ENCODE assay signal across 13 cellular contexts in the genomic region with DNA sequence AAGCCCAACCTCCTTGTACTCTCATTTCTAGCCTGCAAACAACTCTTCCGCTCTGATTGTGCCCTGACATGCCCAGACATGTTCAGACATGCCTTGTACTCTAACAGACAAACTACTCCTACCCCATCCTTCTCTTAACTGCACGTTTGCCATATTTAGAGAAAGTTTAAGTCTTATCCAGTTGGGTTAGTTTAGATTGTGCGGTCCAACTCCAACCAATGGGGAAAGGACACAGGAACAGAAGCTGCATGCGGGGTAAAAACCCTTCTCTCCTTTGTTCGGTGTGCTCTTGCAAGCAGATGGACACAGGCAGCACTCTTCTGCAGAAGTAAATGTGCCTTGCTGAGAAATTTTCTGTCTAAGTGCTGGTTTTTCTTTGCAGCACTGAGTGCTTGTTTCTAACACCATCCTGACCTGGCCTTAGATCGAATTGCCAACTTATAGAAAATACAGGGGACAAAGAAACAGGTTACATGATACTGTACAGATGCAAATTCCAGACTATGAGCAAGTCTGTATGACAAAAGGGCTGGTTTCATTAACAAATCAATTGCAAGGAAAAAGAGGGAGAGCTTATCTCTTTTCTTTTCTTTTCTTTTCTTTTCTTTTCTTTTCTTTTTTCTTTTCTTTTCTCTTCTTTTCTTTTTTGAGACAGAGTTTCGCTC. TPM values are rescaled to one million over a fixed set of nuclear protein-coding genes. Genes with fewer than 3 reads are reported as not detected.
DNase-seq lines count a peak whose midpoint lies in the region; ATAC-seq and TF ChIP-seq lines count a peak whose summit lies in the region.
"Had no signal": no experiment of that assay in that cellular context is flagged by ENCODE, and none has a peak within 500 bp of the region (broad histone marks: within the 10 kb centered on the region; RNA-seq: fewer than 3 reads in every experiment).

No MANE protein-coding gene starts in this region.

- H3K27me3 ChIP-seq in HAP-1 (ENCODE audit: low read depth): no peaks in the 10 kb centered on the region

- H3K4me1 ChIP-seq in HAP-1: peaks cover under 1% of the 10 kb centered on the region

- TF ChIP-seq CTCF in CD14-positive monocyte (IDR thresholded peaks at IDR 0.05) (no peak), epithelial cell of esophagus (IDR thresholded peaks at IDR 0.05; ENCODE audit: insufficient read depth, low read depth, low read length, missing control alignments) (no peak)

- no peaks in the 10 kb centered on the region for H3K27me3 Mint-ChIP-seq in CD14-positive monocyte (ENCODE audit: low read depth in 3 of 3)
- peaks cover 8% of the 10 kb centered on the region for H3K27me3 Mint-ChIP-seq in T-helper 1 cell treated with Interleukin-12 subunit alpha and Interleukin-12 subunit beta and Interleukin-4 antibody, amounts not matched to agents 30 μg/mL and 1 μg/mL, for 36 hours (ENCODE audit: low read depth)

- DNase-seq in CD14-positive monocyte (ENCODE audit: low spot score): no peak
- peak; percentile 18 to 53 for DNase-seq in HAP-1 (ENCODE audit: low spot score in 2 of 2)
- DNase-seq in epithelial cell of esophagus (ENCODE audit: low read depth): peak; percentile 51
- DNase-seq in activated effector memory CD4-positive, alpha-beta T cell treated with Interleukin-2 at 50 U/mL for 16 hours: no peak
- DNase-seq in amniotic stem cell (lab: John Stamatoyannopoulos, UW): no peak
- no peak for DNase-seq in globus pallidus (ENCODE audit: low spot score)
- DNase-seq: CD8-positive, alpha-beta memory T cell; NCI-H2029 treated with DMSO at 0.1 percent for 48 hours had no signal

- no peak for ATAC-seq in GM21447 (IDR thresholded peaks at IDR 0.05; ENCODE audit: unreplicated experiment)

- H3K9me3 ChIP-seq in HAP-1: peaks cover 23% of the 10 kb centered on the region

- intact Hi-C loops in CD14-positive monocyte (cut with micrococcal nuclease): loop anchor here in 1 of 2 donors (10.0 kb wide), 1 partner anchor 173 kb away; no protein-coding TSS in a partner anchor

- H3K9me3 Mint-ChIP-seq in CD14-positive monocyte: peaks cover 24 to 36% (median 26%) of the 10 kb centered on the region in 7 donors
- peaks cover 31% of the 10 kb centered on the region for H3K9me3 Mint-ChIP-seq in T-helper 1 cell treated with Interleukin-12 subunit alpha and Interleukin-12 subunit beta and Interleukin-4 antibody, amounts not matched to agents 30 μg/mL and 1 μg/mL, for 36 hours

- peaks cover 2 to 12% of the 10 kb centered on the region in 2 donors for H3K36me3 Mint-ChIP-seq in CD14-positive monocyte
- peaks cover 17% of the 10 kb centered on the region for H3K36me3 Mint-ChIP-seq in T-helper 1 cell treated with Interleukin-12 subunit alpha and Interleukin-12 subunit beta and Interleukin-4 antibody, amounts not matched to agents 30 μg/mL and 1 μg/mL, for 36 hours (ENCODE audit: low read depth)

- H3K27ac Mint-ChIP-seq in CD14-positive monocyte: peak overlapping the region in 5 of 7 donors; percentile 13 to 85 (median 71)
- peak overlapping the region; percentile 26 for H3K27ac Mint-ChIP-seq in T-helper 1 cell treated with Interleukin-12 subunit alpha and Interleukin-12 subunit beta and Interleukin-4 antibody, amounts not matched to agents 30 μg/mL and 1 μg/mL, for 36 hours

- in situ Hi-C loops in HAP-1 (cut with MboI; ENCODE audit: low sequenced_read_pairs): no loop called here

- H3K4me3 Mint-ChIP-seq in CD14-positive monocyte: no peak overlapping the region
- no peak overlapping the region for H3K4me3 Mint-ChIP-seq in T-helper 1 cell treated with Interleukin-12 subunit alpha and Interleukin-12 subunit beta and Interleukin-4 antibody, amounts not matched to agents 30 μg/mL and 1 μg/mL, for 36 hours
- H3K4me3 Mint-ChIP-seq: CD8-positive, alpha-beta memory T cell had no signal

- peaks cover 45% of the 10 kb centered on the region for H3K4me1 Mint-ChIP-seq in CD14-positive monocyte
- peaks cover 3% of the 10 kb centered on the region for H3K4me1 Mint-ChIP-seq in T-helper 1 cell treated with Interleukin-12 subunit alpha and Interleukin-12 subunit beta and Interleukin-4 antibody, amounts not matched to agents 30 μg/mL and 1 μg/mL, for 36 hours (ENCODE audit: low read depth)

- no peak overlapping the region for H3K4me3 ChIP-seq in HAP-1
- H3K4me3 ChIP-seq in epithelial cell of esophagus (ENCODE audit: low read length): no peak overlapping the region
- H3K4me3 ChIP-seq: lung, SK-N-MC, thoracic aorta had no signal

- no peaks in the 10 kb centered on the region for H3K36me3 ChIP-seq in HAP-1 (replicated peaks)
- H3K36me3 ChIP-seq: thoracic aorta had no signal

RNA-seq across cellular contexts. Expression of gene IFNGR2, which starts 35.8 kb away (rescaled TPM):
- polyA plus RNA-seq in CD14-positive monocyte: 100 to 1,000 TPM; 204 to 324 TPM

RNA-seq across cellular contexts. Expression of gene IFNAR1, which starts 42.7 kb away (rescaled TPM):
- polyA plus RNA-seq in CD14-positive monocyte: 10 to 100 TPM; 56.2 to 95.3 TPM

Comparison
In these comparisons a context has a peak if more than half of its experiments do, and no peak if none do; other contexts are left out.
1. DNase-seq: peak in HAP-1 (2 of 2) and epithelial cell of esophagus (single experiment); none in CD14-positive monocyte (single experiment), activated effector memory CD4-positive, alpha-beta T cell treated with Interleukin-2 at 50 U/mL for 16 hours (single experiment), amniotic stem cell (single experiment) and globus pallidus (single experiment).